Comparison of ENCODE assay signal across 8 cellular contexts in genomic region chr16:15950167-15950854, GRCh38. TPM values are rescaled to one million over a fixed set of nuclear protein-coding genes. Genes with fewer than 3 reads are reported as not detected.
DNase-seq lines count a peak whose midpoint lies in the region; ATAC-seq and TF ChIP-seq lines count a peak whose summit lies in the region.

No MANE protein-coding gene starts in this region.

- peaks cover 64% of the 10 kb centered on the region for H3K79me2 ChIP-seq in Loucy (ENCODE audit: insufficient read depth, low read length)

- peak overlapping the region; percentile 89 for H3K4me2 ChIP-seq in Loucy (ENCODE audit: low read depth, low read length, poor library complexity, severe bottlenecking)

- H3K36me3 ChIP-seq in Loucy (ENCODE audit: insufficient read depth, low read length) (no peaks in the 10 kb centered on the region), right lobe of liver (no peaks in the 10 kb centered on the region)

- ATAC-seq in right lobe of liver (peak in 2 of 4 donors; percentile 7 to 12), HG03135 (IDR thresholded peaks at IDR 0.05; ENCODE audit: unreplicated experiment) (no peak)

- TF ChIP-seq CTCF in Loucy (conservative IDR thresholded peaks at IDR 0.05; ENCODE audit: low read length), result no peak
- no peak for TF ChIP-seq CTCF in right lobe of liver (IDR thresholded peaks at IDR 0.05)

- H3K27me3 ChIP-seq in Loucy (ENCODE audit: insufficient read depth, low read length, poor library complexity, severe bottlenecking), result no peaks in the 10 kb centered on the region
- H3K27me3 ChIP-seq in right lobe of liver, result peaks cover 0 to 2% of the 10 kb centered on the region in 2 donors

- WGBS in right lobe of liver (ENCODE audit: insufficient coverage, low coverage, low lambda C conversion rate, missing lambda C conversion rate), result 14% methylated on average over 14 of the region's 18 CpGs

- intact Hi-C loops in right lobe of liver (cut with DNase I), result no loop called here

- peak; percentile 53 for DNase-seq in ELF-1 (ENCODE audit: low read depth, low spot score)
- DNase-seq in activated CD4-positive, CD25-positive, alpha-beta regulatory T cell treated with anti-CD3 and anti-CD28 coated beads, Interleukin-2, amount 50 U/mL, for 72 hours, result peak; percentile 69
- peak; percentile 35 for DNase-seq in dedifferentiated amniotic fluid mesenchymal stem cell (ENCODE audit: extremely low spot score)
- peak in 1 of 3 donors; percentile 24 for DNase-seq in right lobe of liver
- DNase-seq in stimulated activated CD8-positive, alpha-beta memory T cell treated with anti-CD3 and anti-CD28 coated beads, Interleukin-15, amount 100 ng/mL, for 24 hours (ENCODE audit: low read depth), result peak; percentile 13
- no peak for DNase-seq in NCI-H1048 (lab: John Stamatoyannopoulos, UW)

- H3K4me1 ChIP-seq in Loucy (ENCODE audit: insufficient read depth, low read length, poor library complexity, severe bottlenecking), result peaks cover 24% of the 10 kb centered on the region
- H3K4me1 ChIP-seq in right lobe of liver, result no peaks in the 10 kb centered on the region

- no peak for TF ChIP-seq POLR2A in right lobe of liver (IDR thresholded peaks at IDR 0.05)

- H3K4me3 ChIP-seq in Loucy (ENCODE audit: low read length, poor library complexity, severe bottlenecking), result peak overlapping the region; percentile 95
- peak overlapping the region; percentile 47 to 58 (median 54) for H3K4me3 ChIP-seq in right lobe of liver

- 0 out of 2 replicates have a peak overlapping the region, but pooled peaks have one; percentile 19 for H2AFZ ChIP-seq in Loucy (ENCODE audit: low read length)

- peaks cover 24% of the 10 kb centered on the region for H4K20me1 ChIP-seq in Loucy (ENCODE audit: insufficient read depth, low read length, poor library complexity, severe bottlenecking)

- H3F3A ChIP-seq in Loucy (ENCODE audit: low read depth), result no peaks in the 10 kb centered on the region

- H3K9me2 ChIP-seq in Loucy (replicated peaks; ENCODE audit: low read depth, low read length), result no peaks in the 10 kb centered on the region

- H3K9me3 ChIP-seq in Loucy (ENCODE audit: insufficient read depth, low read depth, low read length), result no peaks in the 10 kb centered on the region
- H3K9me3 ChIP-seq in right lobe of liver, result no peaks in the 10 kb centered on the region

- peak overlapping the region; percentile 96 for H3K9ac ChIP-seq in Loucy (ENCODE audit: low read depth, low read length, poor library complexity, severe bottlenecking)

- H3K27ac ChIP-seq in right lobe of liver, result peak overlapping the region; percentile 26 to 65 (median 59)

RNA-seq across cellular contexts. Expression of gene ABCC1, which starts 0.9 kb away (rescaled TPM):
- 1 to 10 TPM; 1.9 to 6.7 (median 4.1) TPM for total RNA-seq in right lobe of liver
